ENCODE assay signal across 26 cellular contexts in genomic region chr19:33497151-33497777, GRCh38.
"Had no signal": no experiment of that assay in that cellular context is flagged by ENCODE, and none has a peak within 500 bp of the region (broad histone marks: within the 10 kb centered on the region; RNA-seq: fewer than 3 reads in every experiment).

No MANE protein-coding gene starts in this region.

- DNase-seq: activated CD4-positive, alpha-beta T cell treated with anti-CD3 and anti-CD28 coated beads for 48 hours; activated CD4-positive, alpha-beta T cell treated with anti-CD3 and anti-CD28 coated beads, Interleukin-2, amount 50 U/mL, for 48 hours; activated CD4-positive, CD25-positive, alpha-beta regulatory T cell treated with anti-CD3 and anti-CD28 coated beads, Interleukin-2, amount 50 U/mL, for 72 hours; activated CD8-positive, alpha-beta memory T cell treated with anti-CD3 and anti-CD28 coated beads, Interleukin-2, amount 10 ng/mL, durations not matched to agents 7 days and 5 days; activated effector memory CD4-positive, alpha-beta T cell treated with Interleukin-2 at 50 U/mL for 16 hours; activated naive CD4-positive, alpha-beta T cell; activated T-cell treated with anti-CD3 and anti-CD28 coated beads, Interleukin-2, amount 50 U/mL, for 24 hours; body of pancreas; NCI-H1092 treated with DMSO at 0.1 percent for 48 hours; NCI-H1417 treated with DMSO at 0.1 percent for 48 hours; NCI-H1694 treated with DMSO at 0.1 percent for 48 hours; NCI-H2081; NCI-H2171 treated with DMSO at 0.1 percent for 48 hours; NCI-H226; NCI-H526; NCI-H82; SHP77; T-helper 17 cell; T-helper 9 cell had no signal

- H3K9ac ChIP-seq: KMS-11 had no signal

- H3K9me3 Mint-ChIP-seq: activated naive CD4-positive, alpha-beta T cell treated with anti-CD3 and anti-CD28 coated beads, Interleukin-2, amount 50 U/mL, for 24 hours; activated T-cell treated with anti-CD3 and anti-CD28 coated beads, Interleukin-2, amount 50 U/mL, for 24 hours; activated T-helper 1 cell treated with anti-CD3 and anti-CD28 coated beads, Interleukin-12 subunit alpha, Interleukin-12 subunit beta, Interleukin-2, Interleukin-4 antibody, amounts not matched to agents 30 ng/mL and 10 ng/mL and 1 ng/mL, durations not matched to agents 14 hours and 24 hours and 36 hours; WTC11 had no signal

- H3K4me1 ChIP-seq: ascending aorta, body of pancreas, SJSA1 had no signal

- H3K36me3 Mint-ChIP-seq: activated CD8-positive, alpha-beta memory T cell treated with anti-CD3 and anti-CD28 coated beads, Interleukin-2, amount 10 ng/mL, durations not matched to agents 7 days and 5 days had no signal

- H3K27ac ChIP-seq: ascending aorta, body of pancreas, KMS-11, RWPE1, SJSA1 had no signal

- H3K4me3 ChIP-seq: ascending aorta, body of pancreas, SJSA1 had no signal

- H3K27ac Mint-ChIP-seq: activated CD8-positive, alpha-beta memory T cell treated with anti-CD3 and anti-CD28 coated beads, Interleukin-2, amount 10 ng/mL, durations not matched to agents 7 days and 5 days; activated naive CD4-positive, alpha-beta T cell treated with anti-CD3 and anti-CD28 coated beads, Interleukin-2, amount 50 U/mL, for 24 hours; activated T-cell treated with anti-CD3 and anti-CD28 coated beads, Interleukin-2, amount 50 U/mL, for 24 hours; activated T-helper 1 cell treated with anti-CD3 and anti-CD28 coated beads, Interleukin-12 subunit alpha, Interleukin-12 subunit beta, Interleukin-2, Interleukin-4 antibody, amounts not matched to agents 30 ng/mL and 10 ng/mL and 1 ng/mL, durations not matched to agents 14 hours and 24 hours and 36 hours; T-helper 17 cell; WTC11 had no signal

- H3K27me3 ChIP-seq: ascending aorta, body of pancreas, SJSA1 had no signal

- H3K4me2 ChIP-seq: KMS-11 had no signal

- H3K27me3 Mint-ChIP-seq: activated CD8-positive, alpha-beta memory T cell treated with anti-CD3 and anti-CD28 coated beads, Interleukin-2, amount 10 ng/mL, durations not matched to agents 7 days and 5 days; activated naive CD4-positive, alpha-beta T cell treated with anti-CD3 and anti-CD28 coated beads, Interleukin-2, amount 50 U/mL, for 24 hours; activated T-cell treated with anti-CD3 and anti-CD28 coated beads, Interleukin-2, amount 50 U/mL, for 24 hours; T-helper 17 cell had no signal

- H3K9me3 ChIP-seq: ascending aorta, body of pancreas, SJSA1 had no signal

- H3K4me1 Mint-ChIP-seq: activated CD8-positive, alpha-beta memory T cell treated with anti-CD3 and anti-CD28 coated beads, Interleukin-2, amount 10 ng/mL, durations not matched to agents 7 days and 5 days; activated naive CD4-positive, alpha-beta T cell treated with anti-CD3 and anti-CD28 coated beads, Interleukin-2, amount 50 U/mL, for 24 hours; WTC11 had no signal

- H3K4me3 Mint-ChIP-seq: activated CD8-positive, alpha-beta memory T cell treated with anti-CD3 and anti-CD28 coated beads, Interleukin-2, amount 10 ng/mL, durations not matched to agents 7 days and 5 days; activated naive CD4-positive, alpha-beta T cell treated with anti-CD3 and anti-CD28 coated beads, Interleukin-2, amount 50 U/mL, for 24 hours; activated T-cell treated with anti-CD3 and anti-CD28 coated beads, Interleukin-2, amount 50 U/mL, for 24 hours; activated T-helper 1 cell treated with anti-CD3 and anti-CD28 coated beads, Interleukin-12 subunit alpha, Interleukin-12 subunit beta, Interleukin-2, Interleukin-4 antibody, amounts not matched to agents 30 ng/mL and 10 ng/mL and 1 ng/mL, durations not matched to agents 14 hours and 24 hours and 36 hours; T-helper 17 cell; WTC11 had no signal
